18 cellular contexts compared by ENCODE assay signal in genomic region chr2:196137271-196137670, GRCh38. TPM values are rescaled to one million over a fixed set of nuclear protein-coding genes. Genes with fewer than 3 reads are reported as not detected.
DNase-seq lines count a peak whose midpoint lies in the region; ATAC-seq and TF ChIP-seq lines count a peak whose summit lies in the region.
"Had no signal": no experiment of that assay in that cellular context is flagged by ENCODE, and none has a peak within 500 bp of the region (broad histone marks: within the 10 kb centered on the region; RNA-seq: fewer than 3 reads in every experiment).

No MANE protein-coding gene starts in this region.

- intact Hi-C loops in Panc1 (cut with micrococcal nuclease; ENCODE audit: unreplicated experiment): loop anchor here (10.0 kb wide), 1 partner anchor 308 kb away; no protein-coding TSS in a partner anchor

- ATAC-seq in activated CD8-positive, alpha-beta memory T cell treated with anti-CD3 and anti-CD28 coated beads, Interleukin-2, amount 10 ng/mL, durations not matched to agents 7 days and 5 days: no peak
- ATAC-seq in Panc1: no peak
- ATAC-seq in central memory CD8-positive, alpha-beta T cell (replicated peaks; ENCODE audit: extremely low read depth, poor library complexity, severe bottlenecking): no peak
- ATAC-seq: left lobe of liver, WTC11 had no signal

- H3K27me3 ChIP-seq in Panc1 (ENCODE audit: control insufficient read depth, insufficient read depth, low read length) (no peaks in the 10 kb centered on the region), neutrophil (no peaks in the 10 kb centered on the region)
- H3K27me3 ChIP-seq: ascending aorta, thyroid gland had no signal

- no peak for DNase-seq in activated CD8-positive, alpha-beta memory T cell treated with anti-CD3 and anti-CD28 coated beads, Interleukin-2, amount 10 ng/mL, durations not matched to agents 7 days and 5 days
- no peak for DNase-seq in activated CD8-positive, alpha-beta memory T cell treated with anti-CD3 and anti-CD28 coated beads for 24 hours
- DNase-seq in Panc1 (ENCODE audit: low read depth, low spot score): no peak
- no peak for DNase-seq in central memory CD8-positive, alpha-beta T cell (ENCODE audit: low spot score in 2 of 2)
- no peak for DNase-seq in NCI-H1417 (lab: John Stamatoyannopoulos, UW)
- no peak for DNase-seq in kidney glomerular epithelial cell (lab: John Stamatoyannopoulos, UW)
- DNase-seq in stimulated activated naive CD4-positive, alpha-beta T cell treated with Interleukin-2 at 50 U/mL for 16 hours (lab: John Stamatoyannopoulos, UW): no peak
- DNase-seq: dermis blood vessel endothelial cell, GDM1, MM.1S, NCI-H69, SW 1271, thyroid gland had no signal

- no peak for TF ChIP-seq CTCF in Panc1 (IDR thresholded peaks at IDR 0.05)
- no peak for TF ChIP-seq CTCF in neutrophil (IDR thresholded peaks at IDR 0.05)

- H3K9me3 ChIP-seq in Panc1 (ENCODE audit: control insufficient read depth, insufficient read depth, low read depth, low read length): 0 out of 2 replicates have a peak, but pooled peaks cover 7% of the 10 kb centered on the region
- H3K9me3 ChIP-seq in neutrophil: peaks cover 7% of the 10 kb centered on the region
- H3K9me3 ChIP-seq: thyroid gland had no signal

- H3K27me3 Mint-ChIP-seq in activated CD8-positive, alpha-beta memory T cell treated with anti-CD3 and anti-CD28 coated beads, Interleukin-2, amount 10 ng/mL, durations not matched to agents 7 days and 5 days: no peaks in the 10 kb centered on the region
- H3K27me3 Mint-ChIP-seq in central memory CD8-positive, alpha-beta T cell: no peaks in the 10 kb centered on the region

- H3K36me3 Mint-ChIP-seq in activated CD8-positive, alpha-beta memory T cell treated with anti-CD3 and anti-CD28 coated beads, Interleukin-2, amount 10 ng/mL, durations not matched to agents 7 days and 5 days: peaks cover 92% of the 10 kb centered on the region
- peaks cover 82% of the 10 kb centered on the region for H3K36me3 Mint-ChIP-seq in central memory CD8-positive, alpha-beta T cell (ENCODE audit: insufficient read depth)

- no peak overlapping the region for H3K27ac ChIP-seq in Panc1 (ENCODE audit: low read length)
- H3K27ac ChIP-seq in neutrophil: peak overlapping the region; percentile 54
- H3K27ac ChIP-seq: ascending aorta, thyroid gland had no signal

- H3K4me1 ChIP-seq in Panc1 (ENCODE audit: control insufficient read depth, insufficient read depth, low read length): no peaks in the 10 kb centered on the region
- no peaks in the 10 kb centered on the region for H3K4me1 ChIP-seq in neutrophil (ENCODE audit: control insufficient read depth in 1 of 2, insufficient read depth in 1 of 2, low read depth in 1 of 2, low read length in 1 of 2)
- H3K4me1 ChIP-seq: ascending aorta, thyroid gland had no signal

- H3K36me3 ChIP-seq in Panc1 (ENCODE audit: control insufficient read depth, insufficient read depth, low read length) (peaks cover 17% of the 10 kb centered on the region; the same call in 1 of the 2 replicates), neutrophil (peaks cover 100% of the 10 kb centered on the region)

- POLR2A ChIA-PET in Panc1 (lab: Charles Lee): no interaction called here

- TSS peak; percentile 27 for BruUV-seq in Panc1 (replicated peaks; lab: Mats Ljungman, UMichigan)

- H3K4me3 Mint-ChIP-seq in activated CD8-positive, alpha-beta memory T cell treated with anti-CD3 and anti-CD28 coated beads, Interleukin-2, amount 10 ng/mL, durations not matched to agents 7 days and 5 days: no peak overlapping the region
- no peak overlapping the region for H3K4me3 Mint-ChIP-seq in central memory CD8-positive, alpha-beta T cell
- H3K4me3 Mint-ChIP-seq: nephron, WTC11 had no signal

- CTCF ChIA-PET in activated CD8-positive, alpha-beta memory T cell treated with anti-CD3 and anti-CD28 coated beads, Interleukin-2, amount 10 ng/mL, durations not matched to agents 7 days and 5 days (lab: Charles Lee): interaction anchor here (0.9 kb wide), 1 partner anchor 59 kb away, joined by 3 read pairs; no protein-coding TSS in a partner anchor
- CTCF ChIA-PET in Panc1 (lab: Charles Lee): no interaction called here

- H3K4me3 ChIP-seq in Panc1 (ENCODE audit: low read depth in 2 of 2, low read length in 2 of 2): no peak overlapping the region
- no peak overlapping the region for H3K4me3 ChIP-seq in neutrophil (ENCODE audit: low read depth in 1 of 2, low read length in 1 of 2)
- H3K4me3 ChIP-seq: ascending aorta, thyroid gland had no signal

- in situ Hi-C loops in Panc1 (cut with HindIII; ENCODE audit: low pct_unique_long_range_greater_than_20kb, low sequenced_read_pairs): no loop called here

- H3K4me1 Mint-ChIP-seq in activated CD8-positive, alpha-beta memory T cell treated with anti-CD3 and anti-CD28 coated beads, Interleukin-2, amount 10 ng/mL, durations not matched to agents 7 days and 5 days: peaks cover 40% of the 10 kb centered on the region
- peaks cover 23% of the 10 kb centered on the region for H3K4me1 Mint-ChIP-seq in central memory CD8-positive, alpha-beta T cell
- H3K4me1 Mint-ChIP-seq: nephron had no signal

- peak overlapping the region; percentile 40 for H3K27ac Mint-ChIP-seq in activated CD8-positive, alpha-beta memory T cell treated with anti-CD3 and anti-CD28 coated beads, Interleukin-2, amount 10 ng/mL, durations not matched to agents 7 days and 5 days
- peak overlapping the region; percentile 16 for H3K27ac Mint-ChIP-seq in central memory CD8-positive, alpha-beta T cell (ENCODE audit: low read depth)
- H3K27ac Mint-ChIP-seq: nephron had no signal

- H3K9me3 Mint-ChIP-seq in activated CD8-positive, alpha-beta memory T cell treated with anti-CD3 and anti-CD28 coated beads, Interleukin-2, amount 10 ng/mL, durations not matched to agents 7 days and 5 days (ENCODE audit: low read depth): peaks cover 5% of the 10 kb centered on the region
- no peaks in the 10 kb centered on the region for H3K9me3 Mint-ChIP-seq in central memory CD8-positive, alpha-beta T cell

RNA-seq across cellular contexts. Expression of gene STK17B, which starts 34.1 kb away (rescaled TPM):
- total RNA-seq in activated CD8-positive, alpha-beta memory T cell treated with anti-CD3 and anti-CD28 coated beads, Interleukin-2, amount 10 ng/mL, durations not matched to agents 7 days and 5 days: 100 to 1,000 TPM; 389 to 511 TPM
- total RNA-seq in Panc1 (2021; ENCODE audit: unreplicated experiment): 19.3 TPM
- 3.5 TPM for polyA plus RNA-seq in Panc1 (2012; ENCODE audit: insufficient read length)

Comparison
In these comparisons a context has a peak if more than half of its experiments do, and no peak if none do; other contexts are left out.
1. RNA of gene STK17B, which starts 34.1 kb away (total RNA-seq): 389 to 511 TPM in activated CD8-positive, alpha-beta memory T cell treated with anti-CD3 and anti-CD28 coated beads, Interleukin-2, amount 10 ng/mL, durations not matched to agents 7 days and 5 days; 19.3 TPM in Panc1 (single experiment); every median in the first group is over 10 times any median in the second.